8 cellular contexts compared by ENCODE assay signal in the genomic region with DNA sequence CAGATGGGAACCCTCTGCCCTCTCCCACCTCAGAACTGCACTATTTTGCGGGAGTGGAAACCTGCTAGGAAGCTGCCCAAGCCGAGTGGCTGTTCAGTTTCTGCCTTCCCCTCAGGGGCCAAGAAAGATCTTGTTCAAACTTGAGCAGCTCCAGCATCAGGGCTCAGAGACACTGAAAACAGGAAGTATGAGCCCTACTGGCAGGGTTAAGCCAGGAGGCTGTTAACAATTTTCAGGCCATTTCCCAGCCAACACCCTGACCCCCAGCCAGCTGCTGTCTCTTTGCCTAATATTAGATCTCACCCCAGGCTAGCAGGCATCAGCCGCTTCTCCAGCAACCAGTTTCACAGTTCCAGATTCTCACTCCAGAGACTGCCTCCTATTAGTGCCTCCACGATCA. TPM values are rescaled to one million over a fixed set of nuclear protein-coding genes. Genes with fewer than 3 reads are reported as not detected.
A peak's percentile ranks its signal among the peaks of the same experiment; 100 is the strongest.
DNase-seq lines count a peak whose midpoint lies in the region; ATAC-seq and TF ChIP-seq lines count a peak whose summit lies in the region.
"Had no signal": no experiment of that assay in that cellular context is flagged by ENCODE, and none has a peak within 500 bp of the region (broad histone marks: within the 10 kb centered on the region; RNA-seq: fewer than 3 reads in every experiment).

No MANE protein-coding gene starts in this region.

- peak overlapping the region; percentile 43 for H2AFZ ChIP-seq in H9 (ENCODE audit: low read length)

- peak overlapping the region; percentile 50 to 75 (median 72); a peak in 4 of 7 replicates for H3K27ac Mint-ChIP-seq in H9

- no peaks in the 10 kb centered on the region for H3K27me3 Mint-ChIP-seq in H9 (ENCODE audit: low read depth)

- H3K4ac ChIP-seq in H9 (ENCODE audit: low read depth, low read length): no peak overlapping the region

- intact Hi-C loops in tibial artery (cut with DNase I; ENCODE audit: low total_unique reads) (no loop called here), left colon (cut with DNase I, micrococcal nuclease) (no loop called here)

- peak overlapping the region; percentile 50 for H3K18ac ChIP-seq in H9 (ENCODE audit: insufficient read length, low read depth, low read length)

- no peak overlapping the region for H2BK12ac ChIP-seq in H9 (ENCODE audit: insufficient read length, low read depth, low read length)

- H2BK5ac ChIP-seq in H9 (ENCODE audit: insufficient read length, low read length): no peak overlapping the region

- H3K27ac ChIP-seq in H9 (ENCODE audit: insufficient read length, low read depth, low read length) (no peak overlapping the region), right atrium auricular region (peak overlapping the region; percentile 38 to 67), tibial artery (peak overlapping the region; percentile 61 to 64)
- H3K27ac ChIP-seq: SK-N-MC had no signal

- H3K4me3 ChIP-seq in right atrium auricular region (no peak overlapping the region), tibial artery (no peak overlapping the region)
- H3K4me3 ChIP-seq: SK-N-MC had no signal

- no peak overlapping the region for H2AK5ac ChIP-seq in H9 (ENCODE audit: insufficient read length, low read length)

- no peak overlapping the region for H2BK20ac ChIP-seq in H9 (ENCODE audit: low read depth, low read length, poor library complexity, severe bottlenecking)

- peaks cover 0 to 2% of the 10 kb centered on the region in 2 experiments; a peak in 1 of 5 replicates for H3K9me3 Mint-ChIP-seq in H9

- no peaks in the 10 kb centered on the region for H3K27me3 ChIP-seq in H9 (ENCODE audit: insufficient read depth, low read length)
- H3K27me3 ChIP-seq in right atrium auricular region: no peaks in the 10 kb centered on the region
- no peaks in the 10 kb centered on the region for H3K27me3 ChIP-seq in tibial artery

- no peaks in the 10 kb centered on the region for H3K23me2 ChIP-seq in H9 (ENCODE audit: insufficient read length, low read depth, low read length, poor library complexity, severe bottlenecking)

- peak overlapping the region; percentile 38 for H2BK120ac ChIP-seq in H9 (ENCODE audit: low read depth, low read length, poor library complexity, severe bottlenecking)

- peaks cover 7 to 10% (median 10%) of the 10 kb centered on the region in 3 experiments; a peak in 6 of 7 replicates for H3K36me3 Mint-ChIP-seq in H9 (ENCODE audit: insufficient read depth in 1 of 3, low read depth in 3 of 3)

- H4K91ac ChIP-seq in H9 (ENCODE audit: insufficient read length, low read depth, low read length): no peak overlapping the region

- no peaks in the 10 kb centered on the region for H3K36me3 ChIP-seq in right atrium auricular region
- H3K36me3 ChIP-seq in tibial artery: peaks cover 0 to 10% (median 6%) of the 10 kb centered on the region in 3 donors

- H3K4me2 ChIP-seq in H9 (ENCODE audit: insufficient read depth, insufficient read length, low read length): no peak overlapping the region

- no peak overlapping the region for H3T11ph ChIP-seq in H9 (ENCODE audit: low read length)

- no peak overlapping the region for H3K23ac ChIP-seq in H9 (ENCODE audit: insufficient read length, low read depth, low read length)

- peaks cover 23 to 32% of the 10 kb centered on the region in 2 experiments for H3K4me1 Mint-ChIP-seq in H9

- no peaks in the 10 kb centered on the region for H3K79me1 ChIP-seq in H9 (ENCODE audit: insufficient read depth, low read depth, low read length, poor library complexity, severe bottlenecking)

- H4K5ac ChIP-seq in H9 (ENCODE audit: insufficient read length, low read depth, low read length): no peak overlapping the region

- peak overlapping the region; percentile 69; the same call in 1 of the 2 replicates for H3K14ac ChIP-seq in H9 (ENCODE audit: insufficient read depth, low read length)

- H4K20me1 ChIP-seq in H9 (ENCODE audit: control insufficient read depth, insufficient read depth, insufficient read length): no peaks in the 10 kb centered on the region

- H3K4me1 ChIP-seq in H9 (ENCODE audit: insufficient read depth, low read length) (peaks cover 5% of the 10 kb centered on the region; the same call in 1 of the 2 replicates), right atrium auricular region (peaks cover 0 to 19% of the 10 kb centered on the region in 2 donors), tibial artery (peaks cover 0 to 22% (median 14%) of the 10 kb centered on the region in 4 donors)

- no peak overlapping the region for H3K4me3 Mint-ChIP-seq in H9

- H3K9ac ChIP-seq in H9 (ENCODE audit: extremely low read depth, insufficient read length, low read length): no peak overlapping the region

- TF ChIP-seq CTCF in H9 (conservative IDR thresholded peaks at IDR 0.05) (no peak), right atrium auricular region (IDR thresholded peaks at IDR 0.05) (no peak), tibial artery (IDR thresholded peaks at IDR 0.05) (no peak)

- H3K9me3 ChIP-seq in H9 (ENCODE audit: control insufficient read depth, low read depth, low read length): no peaks in the 10 kb centered on the region
- H3K9me3 ChIP-seq in right atrium auricular region: no peaks in the 10 kb centered on the region
- H3K9me3 ChIP-seq in tibial artery: no peaks in the 10 kb centered on the region

- no CpG with 5 or more reads among the region's 4 CpGs for whole genome bisulfite sequencing in H9 (ENCODE audit: extremely low coverage, insufficient read length, low lambda C conversion rate)

- ATAC-seq in SK-N-SH treated with all-trans-retinoic acid at 6 μM for 48 hours: peak; percentile 70
- ATAC-seq in left colon: no peak
- ATAC-seq in HG03139 (IDR thresholded peaks at IDR 0.05; ENCODE audit: unreplicated experiment): no peak

- no peak overlapping the region for H2BK15ac ChIP-seq in H9 (ENCODE audit: low read depth, low read length)

- no peak for DNase-seq in H9
- peak; percentile 69 for DNase-seq in right atrium auricular region (ENCODE audit: low spot score)
- peak; percentile 70 to 72 for DNase-seq in tibial artery
- no peak for DNase-seq in left colon
- DNase-seq in NCI-H748 (lab: John Stamatoyannopoulos, UW; ENCODE audit: unreplicated experiment): no peak

- H4K8ac ChIP-seq in H9 (replicated peaks; ENCODE audit: insufficient read length, low read depth, low read length): no peak overlapping the region

- no peak overlapping the region for H3K56ac ChIP-seq in H9 (ENCODE audit: insufficient read length, low read depth, low read length)

- H3K79me2 ChIP-seq in H9 (ENCODE audit: insufficient read depth, low read length): no peaks in the 10 kb centered on the region

TF ChIP-seq in SK-N-SH treated with all-trans-retinoic acid at 6 μM for 48 hours, 23 proteins besides CTCF, POLR2A, EP300 and RAD21 (continues in another document):
- TF ChIP-seq BACH2 (CRISPR knock-in tag; IDR thresholded peaks at IDR 0.05; ENCODE audit: borderline replicate concordance) (no peak), TOX (CRISPR knock-in tag; IDR thresholded peaks at IDR 0.05; ENCODE audit: borderline replicate concordance) (no peak), ESRRG (CRISPR knock-in tag; IDR thresholded peaks at IDR 0.05) (no peak), TSHZ2 (CRISPR knock-in tag; IDR thresholded peaks at IDR 0.05) (no peak), OSR1 (CRISPR knock-in tag; IDR thresholded peaks at IDR 0.05) (no peak), ZNF565 (CRISPR knock-in tag; conservative IDR thresholded peaks at IDR 0.05; ENCODE audit: low read depth) (no peak), CSDC2 (CRISPR knock-in tag; IDR thresholded peaks at IDR 0.05) (no peak)
- TF ChIP-seq, protein P1, sequence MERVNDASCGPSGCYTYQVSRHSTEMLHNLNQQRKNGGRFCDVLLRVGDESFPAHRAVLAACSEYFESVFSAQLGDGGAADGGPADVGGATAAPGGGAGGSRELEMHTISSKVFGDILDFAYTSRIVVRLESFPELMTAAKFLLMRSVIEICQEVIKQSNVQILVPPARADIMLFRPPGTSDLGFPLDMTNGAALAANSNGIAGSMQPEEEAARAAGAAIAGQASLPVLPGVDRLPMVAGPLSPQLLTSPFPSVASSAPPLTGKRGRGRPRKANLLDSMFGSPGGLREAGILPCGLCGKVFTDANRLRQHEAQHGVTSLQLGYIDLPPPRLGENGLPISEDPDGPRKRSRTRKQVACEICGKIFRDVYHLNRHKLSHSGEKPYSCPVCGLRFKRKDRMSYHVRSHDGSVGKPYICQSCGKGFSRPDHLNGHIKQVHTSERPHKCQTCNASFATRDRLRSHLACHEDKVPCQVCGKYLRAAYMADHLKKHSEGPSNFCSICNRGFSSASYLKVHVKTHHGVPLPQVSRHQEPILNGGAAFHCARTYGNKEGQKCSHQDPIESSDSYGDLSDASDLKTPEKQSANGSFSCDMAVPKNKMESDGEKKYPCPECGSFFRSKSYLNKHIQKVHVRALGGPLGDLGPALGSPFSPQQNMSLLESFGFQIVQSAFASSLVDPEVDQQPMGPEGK (CRISPR knock-in tag; IDR thresholded peaks at IDR 0.05; ENCODE audit: borderline replicate concordance): no peak

RNA-seq across cellular contexts. Expression of gene PLAU, which starts 9.2 kb away (rescaled TPM):
- total RNA-seq in H9 (2021): 15.0 and 16.2 TPM in 2 replicates
- total RNA-seq in right atrium auricular region: 1 to 10 TPM; 3.9 to 4.6 TPM
- 1 to 10 TPM; 3.5 to 7.1 TPM for total RNA-seq in left colon

RNA-seq across cellular contexts. Expression of gene CAMK2G, which starts 45.7 kb away (rescaled TPM):
- total RNA-seq in H9 (2021) (30.4 and 31.8 TPM in 2 replicates), right atrium auricular region (10 to 100 TPM; 12.1 to 17.4 TPM), left colon (10 to 100 TPM; 52.3 to 56.1 TPM)

Comparison
In these comparisons a context has a peak if more than half of its experiments do, and no peak if none do; other contexts are left out.
1. DNase-seq: peak in right atrium auricular region (single experiment) and tibial artery (2 of 2); none in H9 (single experiment), left colon (0 of 2) and NCI-H748 (single experiment).